Comparison of ENCODE assay signal across 8 cellular contexts in the genomic region with DNA sequence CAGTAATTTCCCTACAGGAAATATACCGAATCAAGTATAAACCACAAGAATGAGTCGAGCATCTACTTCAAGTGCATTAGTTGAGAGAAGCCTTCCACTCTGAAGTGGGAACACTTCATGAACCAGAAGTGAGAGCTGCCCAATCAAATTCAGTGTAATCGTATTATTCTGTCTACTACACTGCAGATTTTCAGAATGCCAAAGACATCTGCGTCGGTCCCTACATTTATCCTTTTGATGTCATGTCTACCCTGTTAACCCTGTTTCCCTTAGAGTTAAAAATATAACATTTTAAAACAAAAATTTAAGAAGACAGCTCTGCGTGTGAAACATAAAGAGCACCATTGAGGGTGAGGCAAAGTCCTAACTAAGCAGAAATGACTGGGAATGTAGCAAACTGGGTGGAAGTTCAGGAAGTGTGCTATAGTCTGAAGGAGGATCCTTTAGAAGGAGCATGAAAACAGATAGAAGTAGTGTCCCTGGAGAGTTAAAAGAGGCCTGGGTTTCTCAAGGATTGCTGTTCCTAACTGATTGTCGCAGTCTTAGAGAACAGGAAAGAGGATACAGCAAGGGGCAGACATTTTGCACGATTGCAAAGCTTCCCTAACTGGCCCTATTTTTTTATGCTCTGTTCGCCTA.
A peak's percentile ranks its signal among the peaks of the same experiment; 100 is the strongest.
DNase-seq lines count a peak whose midpoint lies in the region; ATAC-seq and TF ChIP-seq lines count a peak whose summit lies in the region.

No MANE protein-coding gene starts in this region.

- CTCF ChIA-PET in CD4-positive, alpha-beta T cell (lab: Charles Lee) = no interaction called here

- peaks cover 55% of the 10 kb centered on the region for H3K4me1 Mint-ChIP-seq in CD4-positive, alpha-beta T cell (ENCODE audit: low read depth)

- no peaks in the 10 kb centered on the region for H3K36me3 Mint-ChIP-seq in CD4-positive, alpha-beta T cell (ENCODE audit: low read depth)

- no peaks in the 10 kb centered on the region for H3K27me3 ChIP-seq in CD4-positive, alpha-beta T cell (ENCODE audit: control insufficient read depth, insufficient read depth, low read length)

- peak overlapping the region; percentile 85 for H3K27ac Mint-ChIP-seq in CD4-positive, alpha-beta T cell

- no peaks in the 10 kb centered on the region for H3K27me3 Mint-ChIP-seq in CD4-positive, alpha-beta T cell

- no peaks in the 10 kb centered on the region for H3K9me3 Mint-ChIP-seq in CD4-positive, alpha-beta T cell

- DNase-seq in CD4-positive, alpha-beta T cell = no peak
- DNase-seq in SK-MEL-5 (ENCODE audit: low read depth, low spot score) (peak; percentile 79), erythroblast (lab: John Stamatoyannopoulos, UW) (peak; percentile 24 to 34), pons (ENCODE audit: low spot score) (peak; percentile 78), amniotic stem cell (lab: John Stamatoyannopoulos, UW) (no peak), GM20000 (ENCODE audit: low spot score) (no peak)

- no peaks in the 10 kb centered on the region for H3K9me3 ChIP-seq in CD4-positive, alpha-beta T cell (ENCODE audit: control insufficient read depth, low read length)

- intact Hi-C loops in CD4-positive, alpha-beta T cell (cut with DNase I, micrococcal nuclease) = loop anchor here in 1 of 2 experiments (10.0 kb wide), 1 partner anchor 765 kb away; no protein-coding TSS in a partner anchor

- in situ Hi-C loops in SK-MEL-5 (cut with HindIII; ENCODE audit: low pct_unique_long_range_greater_than_20kb, low sequenced_read_pairs) = no loop called here

- POLR2A ChIA-PET in CD4-positive, alpha-beta T cell (lab: Charles Lee) = interaction anchor here (1.0 to 2.7 kb wide), 3 partner anchors 8 to 15 kb away, joined by 3 to 14 read pairs (median 4); no protein-coding TSS in a partner anchor

- no peak overlapping the region for H3K27ac ChIP-seq in CD4-positive, alpha-beta T cell (ENCODE audit: low read depth, low read length)

- peak overlapping the region; percentile 89 for H3K4me3 Mint-ChIP-seq in CD4-positive, alpha-beta T cell

- peak; percentile 68 for ATAC-seq in CD4-positive, alpha-beta T cell (ENCODE audit: poor library complexity)
- ATAC-seq in GM19397 (IDR thresholded peaks at IDR 0.05; ENCODE audit: unreplicated experiment) (peak; percentile 64), HG03521 (IDR thresholded peaks at IDR 0.05; ENCODE audit: unreplicated experiment) (peak; percentile 54)

- TF ChIP-seq CTCF in CD4-positive, alpha-beta T cell (IDR thresholded peaks at IDR 0.05) = no peak
- no peak for TF ChIP-seq CTCF in GM20000 (IDR thresholded peaks at IDR 0.05; ENCODE audit: extremely low read depth, missing control alignments)

- TF ChIP-seq POLR2A in erythroblast (IDR thresholded peaks at IDR 0.05; ENCODE audit: low read length) = no peak

Comparison
In these comparisons a context has a peak if more than half of its experiments do, and no peak if none do; other contexts are left out.
1. DNase-seq: peak in SK-MEL-5 (single experiment), erythroblast (2 of 2) and pons (single experiment); none in CD4-positive, alpha-beta T cell (0 of 10), amniotic stem cell (single experiment) and GM20000 (single experiment).
2. Peak in every context shown above with its lines, with median percentiles within 50 percentile points of each other: ATAC-seq.